9 cellular contexts compared by ENCODE assay signal in the genomic region with DNA sequence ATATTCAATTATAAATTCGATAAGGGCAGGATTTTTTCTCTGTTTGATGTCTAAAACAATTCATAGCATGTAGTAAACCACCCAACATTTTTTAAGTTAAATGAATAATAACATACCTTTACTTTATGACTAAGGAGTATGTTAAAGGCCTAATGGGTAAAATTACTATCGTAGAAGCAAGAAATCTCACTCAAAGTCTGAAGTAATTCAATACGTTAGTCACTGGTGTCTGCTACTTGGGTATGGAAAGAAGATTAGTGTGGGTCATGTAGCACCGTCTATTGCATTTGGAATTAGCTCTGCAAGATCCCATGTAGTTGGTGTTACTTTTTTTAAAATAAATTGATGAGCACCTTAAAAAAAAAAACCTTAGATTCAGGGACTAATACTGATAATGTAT.
"Had no signal": no experiment of that assay in that cellular context is flagged by ENCODE, and none has a peak within 500 bp of the region (broad histone marks: within the 10 kb centered on the region; RNA-seq: fewer than 3 reads in every experiment).

No MANE protein-coding gene starts in this region.

- H2AFZ ChIP-seq: GM23248, GM23338 had no signal

- H3K9ac ChIP-seq: GM23248 had no signal

- DNase-seq: GM23248, GOT3, H7, H9, HCEC 1CT, HFFc6 had no signal

- H3K9me3 ChIP-seq: HAP-1 had no signal

- ATAC-seq: GM23338, HCT116 had no signal

- H3K27ac ChIP-seq: GM23248 had no signal

- H3K4me2 ChIP-seq: GM23338 had no signal

- H3K36me3 ChIP-seq: HAP-1 had no signal

- H3K4me1 ChIP-seq: HAP-1 had no signal

- H3K4me3 ChIP-seq: GM23248, GM23338, HAP-1 had no signal
